10 cellular contexts compared by ENCODE assay signal in the genomic region with DNA sequence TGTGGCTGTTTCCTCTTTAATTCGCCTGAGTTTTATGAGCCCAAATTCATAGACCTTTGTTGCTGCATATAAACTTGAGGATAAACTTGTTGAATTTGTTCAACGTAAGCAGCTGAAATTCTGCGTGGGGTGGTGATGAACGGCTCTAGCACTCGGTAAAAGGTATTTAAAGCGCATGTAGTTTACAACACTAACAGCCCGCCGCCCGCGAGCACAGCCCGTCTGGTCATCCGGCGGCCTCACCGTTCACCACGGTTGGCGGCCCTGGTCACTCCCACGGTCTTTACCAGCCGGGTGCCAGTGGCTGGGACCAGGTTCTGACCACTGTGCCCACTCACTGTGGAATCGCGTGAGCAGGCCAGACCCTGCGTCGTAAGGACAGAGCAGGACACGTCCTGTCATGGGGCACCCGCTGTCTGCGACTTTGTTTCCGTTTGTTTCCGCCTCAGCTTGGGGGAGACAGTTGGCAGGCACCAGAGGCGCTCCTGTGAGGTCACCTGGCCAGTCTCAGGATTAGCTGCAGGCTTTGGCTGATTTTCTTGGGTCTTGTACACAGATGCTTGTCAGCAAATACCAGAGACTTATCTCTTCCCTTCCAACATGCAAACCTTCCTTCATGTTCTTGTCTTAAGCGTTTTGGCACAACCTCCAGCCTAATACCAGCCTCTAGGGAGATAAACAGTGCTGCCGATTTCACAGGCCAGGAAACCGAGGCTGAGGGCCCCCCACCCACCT. TPM values are rescaled to one million over a fixed set of nuclear protein-coding genes. Genes with fewer than 3 reads are reported as not detected.
A peak's percentile ranks its signal among the peaks of the same experiment; 100 is the strongest.
DNase-seq lines count a peak whose midpoint lies in the region; ATAC-seq and TF ChIP-seq lines count a peak whose summit lies in the region.
"Had no signal": no experiment of that assay in that cellular context is flagged by ENCODE, and none has a peak within 500 bp of the region (broad histone marks: within the 10 kb centered on the region; RNA-seq: fewer than 3 reads in every experiment).

No MANE protein-coding gene starts in this region.

- H3K27me3 Mint-ChIP-seq in activated naive CD8-positive, alpha-beta T cell treated with anti-CD3 and anti-CD28 coated beads, Interleukin-2, amount 10 ng/mL, durations not matched to agents 7 days and 5 days = no peaks in the 10 kb centered on the region
- no peaks in the 10 kb centered on the region for H3K27me3 Mint-ChIP-seq in activated naive CD8-positive, alpha-beta T cell treated with anti-CD3 and anti-CD28 coated beads for 36 hours
- no peaks in the 10 kb centered on the region for H3K27me3 Mint-ChIP-seq in nephron progenitor cell (ENCODE audit: low read depth, poor library complexity)

- TF ChIP-seq CTCF in nephron progenitor cell (IDR thresholded peaks at IDR 0.05) (no peak), upper lobe of right lung (IDR thresholded peaks at IDR 0.05) (no peak)

- H3K4me1 ChIP-seq in upper lobe of right lung = peaks cover 42% of the 10 kb centered on the region

- H3K4me1 Mint-ChIP-seq in activated naive CD8-positive, alpha-beta T cell treated with anti-CD3 and anti-CD28 coated beads, Interleukin-2, amount 10 ng/mL, durations not matched to agents 7 days and 5 days = peaks cover 7% of the 10 kb centered on the region
- H3K4me1 Mint-ChIP-seq in activated naive CD8-positive, alpha-beta T cell treated with anti-CD3 and anti-CD28 coated beads for 36 hours = no peaks in the 10 kb centered on the region
- peaks cover 18% of the 10 kb centered on the region for H3K4me1 Mint-ChIP-seq in nephron progenitor cell

- no peak overlapping the region for H3K4me3 Mint-ChIP-seq in activated naive CD8-positive, alpha-beta T cell treated with anti-CD3 and anti-CD28 coated beads, Interleukin-2, amount 10 ng/mL, durations not matched to agents 7 days and 5 days
- H3K4me3 Mint-ChIP-seq in activated naive CD8-positive, alpha-beta T cell treated with anti-CD3 and anti-CD28 coated beads for 36 hours = no peak overlapping the region
- H3K4me3 Mint-ChIP-seq in nephron progenitor cell = no peak overlapping the region
- H3K4me3 Mint-ChIP-seq: T-helper 2 cell treated with Interferon-gamma antibody and Interleukin-4, amounts not matched to agents 5 μg/mL and 100 μg/mL, for 36 hours had no signal

- POLR2A ChIA-PET in activated naive CD8-positive, alpha-beta T cell treated with anti-CD3 and anti-CD28 coated beads, Interleukin-2, amount 10 ng/mL, durations not matched to agents 7 days and 5 days (lab: Charles Lee) = no interaction called here

- H3K9me3 Mint-ChIP-seq in activated naive CD8-positive, alpha-beta T cell treated with anti-CD3 and anti-CD28 coated beads, Interleukin-2, amount 10 ng/mL, durations not matched to agents 7 days and 5 days = no peaks in the 10 kb centered on the region
- H3K9me3 Mint-ChIP-seq in activated naive CD8-positive, alpha-beta T cell treated with anti-CD3 and anti-CD28 coated beads for 36 hours = no peaks in the 10 kb centered on the region
- H3K9me3 Mint-ChIP-seq in nephron progenitor cell = no peaks in the 10 kb centered on the region
- H3K9me3 Mint-ChIP-seq: T-helper 2 cell treated with Interferon-gamma antibody and Interleukin-4, amounts not matched to agents 5 μg/mL and 100 μg/mL, for 36 hours had no signal

- peak overlapping the region; percentile 38 for H3K27ac Mint-ChIP-seq in activated naive CD8-positive, alpha-beta T cell treated with anti-CD3 and anti-CD28 coated beads, Interleukin-2, amount 10 ng/mL, durations not matched to agents 7 days and 5 days
- H3K27ac Mint-ChIP-seq in activated naive CD8-positive, alpha-beta T cell treated with anti-CD3 and anti-CD28 coated beads for 36 hours = no peak overlapping the region
- peak overlapping the region; percentile 86 for H3K27ac Mint-ChIP-seq in nephron progenitor cell
- H3K27ac Mint-ChIP-seq: T-helper 2 cell treated with Interferon-gamma antibody and Interleukin-4, amounts not matched to agents 5 μg/mL and 100 μg/mL, for 36 hours had no signal

- peaks cover 7% of the 10 kb centered on the region for H3K36me3 Mint-ChIP-seq in activated naive CD8-positive, alpha-beta T cell treated with anti-CD3 and anti-CD28 coated beads, Interleukin-2, amount 10 ng/mL, durations not matched to agents 7 days and 5 days
- no peaks in the 10 kb centered on the region for H3K36me3 Mint-ChIP-seq in activated naive CD8-positive, alpha-beta T cell treated with anti-CD3 and anti-CD28 coated beads for 36 hours
- peaks cover 6% of the 10 kb centered on the region for H3K36me3 Mint-ChIP-seq in nephron progenitor cell (ENCODE audit: low read depth)

- no peaks in the 10 kb centered on the region for H3K27me3 ChIP-seq in upper lobe of right lung

- DNase-seq in activated naive CD8-positive, alpha-beta T cell treated with anti-CD3 and anti-CD28 coated beads, Interleukin-2, amount 10 ng/mL, durations not matched to agents 7 days and 5 days = peak; percentile 22
- DNase-seq in activated naive CD8-positive, alpha-beta T cell treated with anti-CD3 and anti-CD28 coated beads for 36 hours = no peak
- peak; percentile 29 for DNase-seq in fibroblast of peridontal ligament (ENCODE audit: extremely low read depth)
- DNase-seq in nephron progenitor cell = no peak
- DNase-seq in upper lobe of right lung = peak; percentile 64
- DNase-seq in mucosa of gallbladder (ENCODE audit: low spot score) = no peak
- DNase-seq: NCI-H526 had no signal

- peak overlapping the region; percentile 72 for H3K27ac ChIP-seq in upper lobe of right lung

- H3K36me3 ChIP-seq in upper lobe of right lung = peaks cover 37% of the 10 kb centered on the region

- H3K4me3 ChIP-seq in upper lobe of right lung = no peak overlapping the region

- no peak for ATAC-seq in activated naive CD8-positive, alpha-beta T cell treated with anti-CD3 and anti-CD28 coated beads, Interleukin-2, amount 10 ng/mL, durations not matched to agents 7 days and 5 days (ENCODE audit: low read depth)
- ATAC-seq in upper lobe of right lung (no peak), GM21619 (IDR thresholded peaks at IDR 0.05; ENCODE audit: unreplicated experiment) (no peak), esophagus mucosa (no peak)

- intact Hi-C loops in upper lobe of right lung (cut with DNase I) = no loop called here

- no peaks in the 10 kb centered on the region for H3K9me3 ChIP-seq in upper lobe of right lung

RNA-seq across cellular contexts. Expression of gene SPON2, which starts 36.8 kb away (rescaled TPM):
- total RNA-seq in activated naive CD8-positive, alpha-beta T cell treated with anti-CD3 and anti-CD28 coated beads, Interleukin-2, amount 10 ng/mL, durations not matched to agents 7 days and 5 days = 10 to 100 TPM; 18.5 to 18.8 TPM
- total RNA-seq in activated naive CD8-positive, alpha-beta T cell treated with anti-CD3 and anti-CD28 coated beads for 36 hours = 1 to 10 TPM; 6.5 to 6.8 TPM
- total RNA-seq in upper lobe of right lung (43.9 TPM), mucosa of gallbladder (52.0 TPM), esophagus mucosa (9.4 TPM)

RNA-seq across cellular contexts. Expression of gene CTBP1, which starts 39.8 kb away (rescaled TPM):
- 100 to 1,000 TPM; 194 to 211 TPM for total RNA-seq in activated naive CD8-positive, alpha-beta T cell treated with anti-CD3 and anti-CD28 coated beads, Interleukin-2, amount 10 ng/mL, durations not matched to agents 7 days and 5 days
- total RNA-seq in activated naive CD8-positive, alpha-beta T cell treated with anti-CD3 and anti-CD28 coated beads for 36 hours = 100 to 1,000 TPM; 135 to 141 TPM
- total RNA-seq in upper lobe of right lung (169 TPM), mucosa of gallbladder (213 TPM), esophagus mucosa (89.4 TPM)

Comparison
In these comparisons a context has a peak if more than half of its experiments do, and no peak if none do; other contexts are left out.
1. DNase-seq: peak in activated naive CD8-positive, alpha-beta T cell treated with anti-CD3 and anti-CD28 coated beads, Interleukin-2, amount 10 ng/mL, durations not matched to agents 7 days and 5 days (single experiment), fibroblast of peridontal ligament (single experiment) and upper lobe of right lung (single experiment); none in activated naive CD8-positive, alpha-beta T cell treated with anti-CD3 and anti-CD28 coated beads for 36 hours (single experiment), nephron progenitor cell (single experiment) and mucosa of gallbladder (single experiment).